In genomic region chr12:99658950-99659349, GRCh38 we compare ENCODE assay signal across 11 cellular contexts. TPM values are rescaled to one million over a fixed set of nuclear protein-coding genes. Genes with fewer than 3 reads are reported as not detected.
DNase-seq lines count a peak whose midpoint lies in the region; ATAC-seq and TF ChIP-seq lines count a peak whose summit lies in the region.
"Had no signal": no experiment of that assay in that cellular context is flagged by ENCODE, and none has a peak within 500 bp of the region (broad histone marks: within the 10 kb centered on the region; RNA-seq: fewer than 3 reads in every experiment).

No MANE protein-coding gene starts in this region.

- H3K79me2 ChIP-seq in Karpas-422 (ENCODE audit: low read length) (no peaks in the 10 kb centered on the region), SU-DHL-6 (ENCODE audit: insufficient read depth, low read length) (no peaks in the 10 kb centered on the region)
- H3K79me2 ChIP-seq: parathyroid adenoma had no signal

- H3K27me3 ChIP-seq in Karpas-422 (ENCODE audit: low read length) (no peaks in the 10 kb centered on the region), SU-DHL-6 (ENCODE audit: low read length) (no peaks in the 10 kb centered on the region)
- H3K27me3 ChIP-seq: uterus had no signal

- ATAC-seq in HG02884 (IDR thresholded peaks at IDR 0.05; ENCODE audit: unreplicated experiment) = no peak
- no peak for ATAC-seq in left lobe of liver

- H3K9me3 ChIP-seq in Karpas-422 (ENCODE audit: low read length) (no peaks in the 10 kb centered on the region), SU-DHL-6 (ENCODE audit: insufficient read depth, low read length) (no peaks in the 10 kb centered on the region)
- H3K9me3 ChIP-seq: uterus had no signal

- TF ChIP-seq CTCF in SU-DHL-6 (IDR thresholded peaks at IDR 0.05; ENCODE audit: insufficient read depth, low read length, poor library complexity, severe bottlenecking) = peak; percentile 44

- H3K9me2 ChIP-seq in Karpas-422 (replicated peaks; ENCODE audit: insufficient read depth, low read length) (no peaks in the 10 kb centered on the region), SU-DHL-6 (replicated peaks; ENCODE audit: insufficient read depth, low read length) (no peaks in the 10 kb centered on the region)

- H2AFZ ChIP-seq in Karpas-422 (ENCODE audit: low read length) (peak overlapping the region; percentile 45; the same call in 1 of the 2 replicates), SU-DHL-6 (ENCODE audit: low read depth, low read length, severe bottlenecking) (no peak overlapping the region)
- H2AFZ ChIP-seq: parathyroid adenoma had no signal

- H3K36me3 ChIP-seq in Karpas-422 (ENCODE audit: insufficient read depth, low read length) (no peaks in the 10 kb centered on the region; the same call in 1 of the 2 replicates), SU-DHL-6 (ENCODE audit: low read length) (no peaks in the 10 kb centered on the region)
- H3K36me3 ChIP-seq: uterus, WERI-Rb-1 had no signal

- H4K20me1 ChIP-seq in Karpas-422 (ENCODE audit: insufficient read depth, low read depth, low read length) (no peaks in the 10 kb centered on the region), SU-DHL-6 (ENCODE audit: low read depth, low read length) (no peaks in the 10 kb centered on the region)

- no peak overlapping the region for H3K4me3 ChIP-seq in Karpas-422 (ENCODE audit: low read length)
- H3K4me3 ChIP-seq in SU-DHL-6 (ENCODE audit: insufficient read depth, low read length, poor library complexity, severe bottlenecking) = no peak overlapping the region
- H3K4me3 ChIP-seq: uterus had no signal

- DNase-seq in DMS53 (lab: John Stamatoyannopoulos, UW) (peak; percentile 64), Karpas-422 (peak; percentile 80), kidney glomerular epithelial cell (lab: John Stamatoyannopoulos, UW) (peak; percentile 14), 8988T (no peak), middle frontal gyrus (ENCODE audit: extremely low spot score, low spot score) (no peak), left lobe of liver (ENCODE audit: low spot score) (no peak)
- DNase-seq: uterus, WERI-Rb-1 had no signal

- H3K4me2 ChIP-seq in Karpas-422 (ENCODE audit: low read depth, low read length, poor library complexity, severe bottlenecking) (peak overlapping the region; percentile 48), SU-DHL-6 (ENCODE audit: low read depth, low read length, poor library complexity, severe bottlenecking) (no peak overlapping the region)

- no peaks in the 10 kb centered on the region for H3F3A ChIP-seq in SU-DHL-6 (ENCODE audit: insufficient read depth)

- H3K4me1 ChIP-seq in Karpas-422 (ENCODE audit: low read length) = peaks cover 95% of the 10 kb centered on the region
- H3K4me1 ChIP-seq: parathyroid adenoma, uterus had no signal

- H3K27ac ChIP-seq in Karpas-422 (ENCODE audit: low read length) = peak overlapping the region; percentile 91
- H3K27ac ChIP-seq in SU-DHL-6 (ENCODE audit: low read depth, low read length) = no peak overlapping the region
- H3K27ac ChIP-seq: parathyroid adenoma, uterus, WERI-Rb-1 had no signal

- H3K9ac ChIP-seq in Karpas-422 (ENCODE audit: low read length) (peak overlapping the region; percentile 47), SU-DHL-6 (ENCODE audit: low read length) (no peak overlapping the region)
- H3K9ac ChIP-seq: parathyroid adenoma had no signal

RNA-seq across cellular contexts. Expression of gene GARIN6, which starts 11.4 kb away (rescaled TPM):
- total RNA-seq in Karpas-422 (2014; rRNA removed; shearing (Covaris generic); ENCODE audit: low replicate concordance) = not detected in 2 replicates
- total RNA-seq in left lobe of liver = not detected
- total RNA-seq: uterus had no signal

Comparison
In these comparisons a context has a peak if more than half of its experiments do, and no peak if none do; other contexts are left out.
1. DNase-seq: peak in DMS53 (single experiment), Karpas-422 (single experiment) and kidney glomerular epithelial cell (single experiment); none in 8988T (single experiment), middle frontal gyrus (single experiment) and left lobe of liver (single experiment).